Comparison of ENCODE assay signal across 10 cellular contexts in genomic region chr7:33743594-33743993, GRCh38.
DNase-seq lines count a peak whose midpoint lies in the region; ATAC-seq and TF ChIP-seq lines count a peak whose summit lies in the region.
"Had no signal": no experiment of that assay in that cellular context is flagged by ENCODE, and none has a peak within 500 bp of the region (broad histone marks: within the 10 kb centered on the region; RNA-seq: fewer than 3 reads in every experiment).

No MANE protein-coding gene starts in this region.

- H3K36me3 ChIP-seq in hepatocyte (replicated peaks; ENCODE audit: insufficient read depth, low read depth): no peaks in the 10 kb centered on the region

- H2AFZ ChIP-seq in hepatocyte: no peak overlapping the region

- H3K27me3 ChIP-seq in hepatocyte: no peaks in the 10 kb centered on the region
- H3K27me3 ChIP-seq: dorsolateral prefrontal cortex had no signal

- no peak for ATAC-seq in HG03432 (IDR thresholded peaks at IDR 0.05; ENCODE audit: unreplicated experiment)

- intact Hi-C loops in head of caudate nucleus (cut with DNase I): no loop called here

- H4K20me1 ChIP-seq in hepatocyte (ENCODE audit: insufficient read depth, poor library complexity, severe bottlenecking): no peaks in the 10 kb centered on the region

- peak overlapping the region; percentile 59 for H3K27ac ChIP-seq in hepatocyte
- H3K27ac ChIP-seq: dorsolateral prefrontal cortex had no signal

- no peaks in the 10 kb centered on the region for H3K79me2 ChIP-seq in hepatocyte

- no peak for TF ChIP-seq CTCF in hepatocyte (IDR thresholded peaks at IDR 0.05; ENCODE audit: poor library complexity)

- DNase-seq in NCI-H510A treated with DMSO at 0.1 percent for 48 hours (lab: John Stamatoyannopoulos, UW) (peak; percentile 55), NCI-H510A (lab: John Stamatoyannopoulos, UW) (no peak), amniotic epithelial cell (ENCODE audit: low read depth) (peak; percentile 95), hepatocyte (ENCODE audit: low spot score) (no peak), smooth muscle cell of the brain vasculature (ENCODE audit: low read depth, low spot score) (peak; percentile 21), head of caudate nucleus (no peak), COLO829 (ENCODE audit: low spot score) (no peak)
- DNase-seq: dorsolateral prefrontal cortex, retina had no signal

- no peak overlapping the region for H3K4me2 ChIP-seq in hepatocyte

- no peaks in the 10 kb centered on the region for H3K9me2 ChIP-seq in hepatocyte (replicated peaks; ENCODE audit: insufficient read depth)

- 72% methylated on average over 5 of the region's 5 CpGs for WGBS in hepatocyte (ENCODE audit: low lambda C conversion rate, missing lambda C conversion rate)

- H3K4me1 ChIP-seq in hepatocyte (ENCODE audit: insufficient read depth): no peaks in the 10 kb centered on the region

- H3K4me3 ChIP-seq in hepatocyte: no peak overlapping the region
- H3K4me3 ChIP-seq: dorsolateral prefrontal cortex had no signal

- no peaks in the 10 kb centered on the region for H3K9me3 ChIP-seq in hepatocyte (ENCODE audit: low read depth)

Comparison
In these comparisons a context has a peak if more than half of its experiments do, and no peak if none do; other contexts are left out.
1. DNase-seq: peak in NCI-H510A treated with DMSO at 0.1 percent for 48 hours (single experiment), amniotic epithelial cell (single experiment) and smooth muscle cell of the brain vasculature (single experiment); none in NCI-H510A (single experiment), hepatocyte (single experiment), head of caudate nucleus (0 of 42) and COLO829 (single experiment).